In genomic region chr19:53874384-53874995, GRCh38 we compare ENCODE assay signal across 1 cellular context.
TF ChIP-seq lines count a peak whose summit lies in the region.

No MANE protein-coding gene starts in this region.

TF ChIP-seq in GM23338, 12 proteins besides CTCF, POLR2A, EP300 and RAD21:
- no peak for TF ChIP-seq CREB1 (CRISPR knock-in tag; IDR thresholded peaks at IDR 0.05; ENCODE audit: low read depth)
- TF ChIP-seq JUNB (IDR thresholded peaks at IDR 0.05; ENCODE audit: unreplicated experiment), result no peak
- no peak for TF ChIP-seq EZH2 (IDR thresholded peaks at IDR 0.05; ENCODE audit: low read depth, unreplicated experiment)
- TF ChIP-seq ETS1 (IDR thresholded peaks at IDR 0.05), result no peak
- TF ChIP-seq STAT1 (IDR thresholded peaks at IDR 0.05; ENCODE audit: unreplicated experiment), result no peak
- no peak for TF ChIP-seq POLR2AphosphoS5 (IDR thresholded peaks at IDR 0.05; ENCODE audit: low read depth)
- TF ChIP-seq ZNF462 (CRISPR knock-in tag; IDR thresholded peaks at IDR 0.05), result no peak
- no peak for TF ChIP-seq ZNF114 (CRISPR knock-in tag; IDR thresholded peaks at IDR 0.05)
- no peak for TF ChIP-seq ZNF331 (CRISPR knock-in tag; IDR thresholded peaks at IDR 0.05; ENCODE audit: low read depth)
- TF ChIP-seq EZH2phosphoT487 (IDR thresholded peaks at IDR 0.05; ENCODE audit: unreplicated experiment), result no peak
- TF ChIP-seq REST (IDR thresholded peaks at IDR 0.05; ENCODE audit: unreplicated experiment), result no peak
- no peak for TF ChIP-seq NANOG (IDR thresholded peaks at IDR 0.05; ENCODE audit: borderline replicate concordance)
